In the genomic region with DNA sequence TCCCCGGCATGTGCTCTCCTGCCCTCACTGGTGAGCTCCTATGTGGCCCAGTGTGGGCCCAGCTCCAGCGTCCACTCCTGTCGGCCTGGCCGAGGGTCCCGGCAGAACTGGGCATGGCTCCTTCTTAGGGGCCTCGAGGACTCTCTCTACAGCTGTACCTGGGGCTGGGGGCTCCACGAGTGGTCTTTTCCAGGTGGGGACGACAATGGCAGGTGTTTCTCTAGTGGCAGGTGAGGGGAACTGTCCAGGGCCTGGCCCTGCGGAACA, we compare ENCODE assay signal across 4 cellular contexts.
DNase-seq lines count a peak whose midpoint lies in the region; ATAC-seq, FAIRE-seq and TF ChIP-seq lines count a peak whose summit lies in the region.
"Not testable (repeated sequence)": the region's sequence is repeated elsewhere in the genome, so short reads cannot be mapped to it uniquely, and the experiment has no call there.

No MANE protein-coding gene starts in this region.

- DNase-seq in GM12878 (ENCODE audit: low read depth, low spot score); memory B cell (ENCODE audit: low spot score in 2 of 2): not testable (repeated sequence)

- SMC1A ChIA-PET in GM12878 (lab: Charles Lee; ENCODE audit: uncharacterized antibody, unreplicated experiment), result not testable (repeated sequence)

- not testable (repeated sequence) for H3K27me3 Mint-ChIP-seq in memory B cell; stimulated activated memory B cell treated with anti-CD40 and anti-IgM and Interleukin-4, amounts not matched to agents 10 μg/mL and 1 μg/mL and 100 μg/mL, for 72 hours

- H3K79me2 ChIP-seq in GM12878 (ENCODE audit: control insufficient read depth, insufficient read depth, low read length), result peaks cover 48% of the 10 kb centered on the region

- H3K9me3 Mint-ChIP-seq in memory B cell; stimulated activated memory B cell treated with anti-CD40 and anti-IgM and Interleukin-4, amounts not matched to agents 10 μg/mL and 1 μg/mL and 100 μg/mL, for 72 hours: not testable (repeated sequence)

- H3K9me3 ChIP-seq in GM12878 (replicated peaks; ENCODE audit: control insufficient read depth, insufficient read depth, low read length), result not testable (repeated sequence)

- H3K4me3 ChIP-seq in GM12878, result not testable (repeated sequence)

- H3K4me3 Mint-ChIP-seq in memory B cell, result peak overlapping the region; percentile 34
- H3K4me3 Mint-ChIP-seq in stimulated activated memory B cell treated with anti-CD40 and anti-IgM and Interleukin-4, amounts not matched to agents 10 μg/mL and 1 μg/mL and 100 μg/mL, for 72 hours, result peak overlapping the region; percentile 12

- intact Hi-C loops in GM12878 (cut with micrococcal nuclease; ENCODE audit: unreplicated experiment), result not testable (repeated sequence)

- H3K4me1 Mint-ChIP-seq in memory B cell; stimulated activated memory B cell treated with anti-CD40 and anti-IgM and Interleukin-4, amounts not matched to agents 10 μg/mL and 1 μg/mL and 100 μg/mL, for 72 hours: not testable (repeated sequence)

- POLR2A ChIA-PET in GM12878 (lab: Charles Lee), result not testable (repeated sequence)

- not testable (repeated sequence) for H4K20me1 ChIP-seq in GM12878 (ENCODE audit: control insufficient read depth, insufficient read depth)

- not testable (repeated sequence) for H3K4me1 ChIP-seq in GM12878 (ENCODE audit: control insufficient read depth, insufficient read depth, low read length)

- FAIRE-seq in GM12878 (lab: Jason Lieb, UNC), result not testable (repeated sequence)

- peak overlapping the region; percentile 84 for H3K27ac ChIP-seq in GM12878 (ENCODE audit: control insufficient read depth, insufficient read depth)

- H3K27ac Mint-ChIP-seq in memory B cell; stimulated activated memory B cell treated with anti-CD40 and anti-IgM and Interleukin-4, amounts not matched to agents 10 μg/mL and 1 μg/mL and 100 μg/mL, for 72 hours: not testable (repeated sequence)

- peak overlapping the region; percentile 90 for H3K9ac ChIP-seq in GM12878 (ENCODE audit: control insufficient read depth, insufficient read depth, low read length)

- CTCF ChIA-PET in GM12878 (lab: Yijun Ruan, JAX), result not testable (repeated sequence)

- WGBS in GM12878 (ENCODE audit: insufficient coverage, insufficient replicate concordance, low lambda C conversion rate, missing lambda C conversion rate), result no CpG with 5 or more reads among the region's 9 CpGs

- not testable (repeated sequence) for TF ChIP-seq CTCF in GM12878 (IDR thresholded peaks at IDR 0.05 in 2 of 3, conservative IDR thresholded peaks at IDR 0.05 in 1 of 3; ENCODE audit: control insufficient read depth in 2 of 3, extremely low read depth in 1 of 3, insufficient read depth in 1 of 3, low read depth in 3 of 3, low read length in 3 of 3)

- H3K27me3 ChIP-seq in GM12878 (replicated peaks in 1 of 2; ENCODE audit: control insufficient read depth in 2 of 2, insufficient read depth in 2 of 2, low read length in 1 of 2), result not testable (repeated sequence)

- H3K36me3 ChIP-seq in GM12878 (ENCODE audit: control insufficient read depth in 2 of 2, insufficient read depth in 2 of 2, low read length in 1 of 2), result not testable (repeated sequence)

- RAD21 ChIA-PET in GM12878 (lab: Charles Lee; ENCODE audit: unreplicated experiment), result not testable (repeated sequence)

- ATAC-seq in GM12878; memory B cell (ENCODE audit: low read depth); stimulated activated memory B cell treated with anti-CD40 and anti-IgM and Interleukin-4, amounts not matched to agents 10 μg/mL and 1 μg/mL and 100 μg/mL, for 72 hours: not testable (repeated sequence)

- H3K4me2 ChIP-seq in GM12878 (ENCODE audit: control insufficient read depth, insufficient read depth), result not testable (repeated sequence)

- TF ChIP-seq POLR2A in GM12878 (IDR thresholded peaks at IDR 0.05; ENCODE audit: low read depth, low read length), result peak; percentile 44

- not testable (repeated sequence) for BruUV-seq in GM12878 (replicated peaks; lab: Mats Ljungman, UMichigan)

- not testable (repeated sequence) for TF ChIP-seq RAD21 in Ishikawa (IDR thresholded peaks at IDR 0.05; ENCODE audit: low read depth); GM12878 (IDR thresholded peaks at IDR 0.05; ENCODE audit: insufficient read depth, low read depth, low read length)

- in situ Hi-C loops in GM12878 (cut with MboI), result not testable (repeated sequence)

- not testable (repeated sequence) for H3K36me3 Mint-ChIP-seq in memory B cell; stimulated activated memory B cell treated with anti-CD40 and anti-IgM and Interleukin-4, amounts not matched to agents 10 μg/mL and 1 μg/mL and 100 μg/mL, for 72 hours

- not testable (repeated sequence) for TF ChIP-seq EP300 in Ishikawa (IDR thresholded peaks at IDR 0.05; ENCODE audit: borderline replicate concordance); GM12878 (IDR thresholded peaks at IDR 0.05; ENCODE audit: borderline replicate concordance in 1 of 2, control insufficient read depth in 1 of 2, low read depth in 2 of 2, low read length in 2 of 2)

- H2AFZ ChIP-seq in GM12878 (ENCODE audit: control insufficient read depth, low read depth, low read length), result not testable (repeated sequence)

TF ChIP-seq in Ishikawa, 13 proteins besides CTCF, POLR2A, EP300 and RAD21:
- TF ChIP-seq, protein P1, sequence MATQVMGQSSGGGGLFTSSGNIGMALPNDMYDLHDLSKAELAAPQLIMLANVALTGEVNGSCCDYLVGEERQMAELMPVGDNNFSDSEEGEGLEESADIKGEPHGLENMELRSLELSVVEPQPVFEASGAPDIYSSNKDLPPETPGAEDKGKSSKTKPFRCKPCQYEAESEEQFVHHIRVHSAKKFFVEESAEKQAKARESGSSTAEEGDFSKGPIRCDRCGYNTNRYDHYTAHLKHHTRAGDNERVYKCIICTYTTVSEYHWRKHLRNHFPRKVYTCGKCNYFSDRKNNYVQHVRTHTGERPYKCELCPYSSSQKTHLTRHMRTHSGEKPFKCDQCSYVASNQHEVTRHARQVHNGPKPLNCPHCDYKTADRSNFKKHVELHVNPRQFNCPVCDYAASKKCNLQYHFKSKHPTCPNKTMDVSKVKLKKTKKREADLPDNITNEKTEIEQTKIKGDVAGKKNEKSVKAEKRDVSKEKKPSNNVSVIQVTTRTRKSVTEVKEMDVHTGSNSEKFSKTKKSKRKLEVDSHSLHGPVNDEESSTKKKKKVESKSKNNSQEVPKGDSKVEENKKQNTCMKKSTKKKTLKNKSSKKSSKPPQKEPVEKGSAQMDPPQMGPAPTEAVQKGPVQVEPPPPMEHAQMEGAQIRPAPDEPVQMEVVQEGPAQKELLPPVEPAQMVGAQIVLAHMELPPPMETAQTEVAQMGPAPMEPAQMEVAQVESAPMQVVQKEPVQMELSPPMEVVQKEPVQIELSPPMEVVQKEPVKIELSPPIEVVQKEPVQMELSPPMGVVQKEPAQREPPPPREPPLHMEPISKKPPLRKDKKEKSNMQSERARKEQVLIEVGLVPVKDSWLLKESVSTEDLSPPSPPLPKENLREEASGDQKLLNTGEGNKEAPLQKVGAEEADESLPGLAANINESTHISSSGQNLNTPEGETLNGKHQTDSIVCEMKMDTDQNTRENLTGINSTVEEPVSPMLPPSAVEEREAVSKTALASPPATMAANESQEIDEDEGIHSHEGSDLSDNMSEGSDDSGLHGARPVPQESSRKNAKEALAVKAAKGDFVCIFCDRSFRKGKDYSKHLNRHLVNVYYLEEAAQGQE (IDR thresholded peaks at IDR 0.05; ENCODE audit: low read depth), result 0 out of 2 replicates have a peak, but pooled peaks have one; percentile 21
